In the genomic region with DNA sequence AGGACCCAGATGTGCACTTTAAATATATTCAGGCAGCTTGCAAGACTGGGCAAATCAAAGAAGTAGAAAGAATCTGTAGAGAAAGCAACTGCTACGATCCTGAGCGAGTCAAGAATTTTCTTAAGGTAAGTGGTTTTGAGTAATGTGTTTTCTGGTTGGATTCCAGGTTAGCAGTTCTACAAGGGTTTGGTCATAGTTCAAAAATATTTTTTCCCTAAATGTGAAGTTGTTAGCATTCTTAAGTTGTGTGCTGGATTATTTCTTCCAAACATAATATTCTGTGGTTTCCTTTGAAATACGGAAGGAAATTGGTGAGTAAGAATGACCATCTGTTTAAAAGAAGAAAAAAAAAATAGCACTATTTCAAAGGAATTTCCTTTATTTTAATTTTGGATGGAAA, we compare ENCODE assay signal across 9 cellular contexts. TPM values are rescaled to one million over a fixed set of nuclear protein-coding genes. Genes with fewer than 3 reads are reported as not detected.
DNase-seq lines count a peak whose midpoint lies in the region; ATAC-seq and TF ChIP-seq lines count a peak whose summit lies in the region.
"Had no signal": no experiment of that assay in that cellular context is flagged by ENCODE, and none has a peak within 500 bp of the region (broad histone marks: within the 10 kb centered on the region; RNA-seq: fewer than 3 reads in every experiment).

No MANE protein-coding gene starts in this region.

- no peak for ATAC-seq in GM21619 (IDR thresholded peaks at IDR 0.05; ENCODE audit: unreplicated experiment)

- H4K91ac ChIP-seq in trophoblast cell (ENCODE audit: low read depth, low read length): no peak overlapping the region

- H3K36me3 ChIP-seq in PC-9 (ENCODE audit: low read depth) (peaks cover 73% of the 10 kb centered on the region), trophoblast cell (ENCODE audit: control insufficient read depth in 1 of 2, insufficient read depth in 2 of 2, low read length in 2 of 2) (peaks cover 15 to 34% of the 10 kb centered on the region in 2 experiments)

- no peak overlapping the region for H3K23ac ChIP-seq in trophoblast cell (ENCODE audit: low read length)

- H3K14ac ChIP-seq in trophoblast cell (ENCODE audit: low read length): no peak overlapping the region

- POLR2A ChIA-PET in PC-9 (lab: Charles Lee; ENCODE audit: unreplicated experiment): interaction anchor here (0.6 kb wide), 2 partner anchors 116 to 339 kb away, joined by 3 to 18 read pairs; no protein-coding TSS in a partner anchor

- H2BK12ac ChIP-seq in trophoblast cell (ENCODE audit: low read length): no peak overlapping the region

- H2AFZ ChIP-seq in PC-9: no peak overlapping the region
- no peak overlapping the region for H2AFZ ChIP-seq in trophoblast cell (ENCODE audit: insufficient read depth, low read length, poor library complexity)

- TF ChIP-seq CTCF in PC-9 (conservative IDR thresholded peaks at IDR 0.05): no peak

- CTCF ChIA-PET in PC-9 (lab: Charles Lee): no interaction called here

- H3K79me1 ChIP-seq in trophoblast cell (ENCODE audit: low read length): no peaks in the 10 kb centered on the region

- no peak overlapping the region for H3K9ac ChIP-seq in trophoblast cell (ENCODE audit: low read length)

- BruUV-seq in PC-9 (replicated peaks; lab: Mats Ljungman, UMichigan): no TSS peak

- H2AK5ac ChIP-seq in trophoblast cell (ENCODE audit: low read length): no peak overlapping the region

- no peak overlapping the region for H3K4me3 ChIP-seq in PC-9
- H3K4me3 ChIP-seq in trophoblast cell (ENCODE audit: low read depth, low read length): no peak overlapping the region

- H3K79me2 ChIP-seq in PC-9 (ENCODE audit: low read depth): peaks cover 14% of the 10 kb centered on the region; the same call in 1 of the 2 replicates
- H3K79me2 ChIP-seq in trophoblast cell (ENCODE audit: control insufficient read depth, insufficient read depth, low read length, poor library complexity): no peaks in the 10 kb centered on the region

- H4K8ac ChIP-seq in trophoblast cell (ENCODE audit: low read depth, low read length): no peak overlapping the region

- peak; percentile 99 for DNase-seq in ELR (ENCODE audit: low read depth)
- DNase-seq in PC-9: no peak
- DNase-seq in dermis microvascular lymphatic vessel endothelial cell (ENCODE audit: low read depth in 2 of 2): peak; percentile 3 to 86
- DNase-seq in trophoblast cell: peak; percentile 4 to 37
- no peak for DNase-seq in COR-L47 (lab: John Stamatoyannopoulos, UW)
- DNase-seq in NCI-H2107 (lab: John Stamatoyannopoulos, UW): no peak
- DNase-seq in D341Med (ENCODE audit: low spot score): no peak
- DNase-seq: NCI-H1417 had no signal

- WGBS in trophoblast cell (ENCODE audit: extremely low coverage, insufficient coverage, insufficient read length): no CpG with 5 or more reads among the region's 3 CpGs

- H3F3A ChIP-seq in PC-9 (ENCODE audit: insufficient read depth, low read depth): peaks cover 47% of the 10 kb centered on the region

- H3K27ac ChIP-seq in PC-9 (peak overlapping the region; percentile 3), trophoblast cell (ENCODE audit: low read depth, low read length) (no peak overlapping the region)

- no peak overlapping the region for H3K18ac ChIP-seq in trophoblast cell (ENCODE audit: low read length)

- H3K4me2 ChIP-seq in PC-9 (no peak overlapping the region), trophoblast cell (ENCODE audit: low read length) (no peak overlapping the region)

- intact Hi-C loops in PC-9 (cut with micrococcal nuclease; ENCODE audit: unreplicated experiment): no loop called here

- no peaks in the 10 kb centered on the region for H3K9me2 ChIP-seq in PC-9 (ENCODE audit: insufficient read depth)

- H3K27me3 ChIP-seq in PC-9 (ENCODE audit: insufficient read depth, low read depth): no peaks in the 10 kb centered on the region
- no peaks in the 10 kb centered on the region for H3K27me3 ChIP-seq in trophoblast cell (ENCODE audit: insufficient read depth, low read length)

- H2BK120ac ChIP-seq in trophoblast cell (ENCODE audit: insufficient read depth, low read length, poor library complexity): no peak overlapping the region

- peaks cover 36% of the 10 kb centered on the region for H4K20me1 ChIP-seq in PC-9 (ENCODE audit: insufficient read depth)

- no peak overlapping the region for H4K12ac ChIP-seq in trophoblast cell (ENCODE audit: low read depth, low read length)

- no peak overlapping the region for H2BK5ac ChIP-seq in trophoblast cell (ENCODE audit: low read depth, low read length, poor library complexity)

- no peak overlapping the region for H3K4ac ChIP-seq in trophoblast cell (ENCODE audit: low read depth, low read length)

- H3K9me3 ChIP-seq in PC-9 (ENCODE audit: insufficient read depth, low read depth) (no peaks in the 10 kb centered on the region), trophoblast cell (ENCODE audit: insufficient read depth, low read depth, low read length) (no peaks in the 10 kb centered on the region)

- H3K4me1 ChIP-seq in PC-9 (replicated peaks; ENCODE audit: insufficient read depth) (no peaks in the 10 kb centered on the region), trophoblast cell (ENCODE audit: control insufficient read depth in 1 of 2, insufficient read depth in 2 of 2, low read length in 2 of 2) (no peaks in the 10 kb centered on the region)

RNA-seq across cellular contexts. Expression of a gene that starts 38.4 kb away (rescaled TPM):
- total RNA-seq in PC-9 (2021) (23.3 and 25.9 TPM in 2 replicates), dermis microvascular lymphatic vessel endothelial cell (22.0 and 31.6 TPM in 2 replicates)
- 42.1 and 44.6 TPM in 2 replicates for polyA plus RNA-seq in trophoblast cell (2013)

RNA-seq across cellular contexts. Expression of a gene that starts 38.6 kb away (rescaled TPM):
- total RNA-seq in PC-9 (2021) (222 and 236 TPM in 2 replicates), dermis microvascular lymphatic vessel endothelial cell (96.5 and 118 TPM in 2 replicates)
- polyA plus RNA-seq in trophoblast cell (2013): 111 and 118 TPM in 2 replicates

RNA-seq across cellular contexts. Expression of a gene that starts 49.1 kb away (rescaled TPM):
- 164 and 206 TPM in 2 replicates for total RNA-seq in PC-9 (2021)
- 371 and 477 TPM in 2 replicates for total RNA-seq in dermis microvascular lymphatic vessel endothelial cell
- 234 and 254 TPM in 2 replicates for polyA plus RNA-seq in trophoblast cell (2013)

Comparison
In these comparisons a context has a peak if more than half of its experiments do, and no peak if none do; other contexts are left out.
1. DNase-seq: peak in ELR (single experiment), dermis microvascular lymphatic vessel endothelial cell (2 of 2) and trophoblast cell (2 of 2); none in PC-9 (0 of 2), COR-L47 (single experiment), NCI-H2107 (single experiment) and D341Med (single experiment).